In the genomic region with DNA sequence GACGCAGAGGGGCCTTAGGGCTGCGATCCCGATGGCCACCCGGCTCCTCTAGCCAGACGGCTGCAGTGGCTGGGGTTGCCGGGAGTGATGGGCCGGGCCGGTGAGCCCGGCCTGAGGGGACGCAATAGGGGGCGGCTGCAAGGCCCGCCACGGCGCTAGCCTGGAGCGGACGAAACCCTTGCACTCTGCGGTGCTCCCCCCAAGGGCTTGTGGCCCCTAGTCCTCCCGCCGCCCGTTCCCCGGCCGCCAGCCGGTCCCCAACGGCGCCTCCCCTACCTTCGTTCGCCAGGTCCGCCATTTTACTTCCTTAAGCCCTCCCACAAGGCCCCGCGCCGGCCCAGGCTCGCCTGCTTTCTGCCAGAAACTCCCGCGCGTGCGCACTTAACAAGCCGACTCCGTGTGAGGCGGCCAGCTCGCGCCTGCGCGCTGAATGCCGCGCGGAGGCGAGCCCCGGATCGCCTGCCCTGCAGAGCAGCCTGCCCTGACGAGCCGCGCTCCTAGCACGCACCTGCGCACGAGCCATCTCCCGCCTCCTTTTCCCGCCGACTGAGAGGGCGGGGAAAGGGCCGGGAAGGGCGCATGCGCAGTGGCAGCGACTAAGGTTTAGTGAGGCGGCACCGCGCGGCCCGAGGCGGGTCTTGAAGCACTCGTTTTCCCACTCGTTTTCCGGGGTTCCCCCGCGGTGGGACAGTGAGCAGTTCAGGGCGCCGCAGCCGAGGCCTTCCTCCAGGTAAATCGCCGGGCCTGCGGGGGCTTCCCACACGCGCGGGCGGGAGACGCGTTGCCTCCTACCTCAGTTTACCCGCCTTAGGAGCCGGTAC, we compare ENCODE assay signal across 1 cellular context.
TF ChIP-seq lines count a peak whose summit lies in the region.

A gene with protein sequence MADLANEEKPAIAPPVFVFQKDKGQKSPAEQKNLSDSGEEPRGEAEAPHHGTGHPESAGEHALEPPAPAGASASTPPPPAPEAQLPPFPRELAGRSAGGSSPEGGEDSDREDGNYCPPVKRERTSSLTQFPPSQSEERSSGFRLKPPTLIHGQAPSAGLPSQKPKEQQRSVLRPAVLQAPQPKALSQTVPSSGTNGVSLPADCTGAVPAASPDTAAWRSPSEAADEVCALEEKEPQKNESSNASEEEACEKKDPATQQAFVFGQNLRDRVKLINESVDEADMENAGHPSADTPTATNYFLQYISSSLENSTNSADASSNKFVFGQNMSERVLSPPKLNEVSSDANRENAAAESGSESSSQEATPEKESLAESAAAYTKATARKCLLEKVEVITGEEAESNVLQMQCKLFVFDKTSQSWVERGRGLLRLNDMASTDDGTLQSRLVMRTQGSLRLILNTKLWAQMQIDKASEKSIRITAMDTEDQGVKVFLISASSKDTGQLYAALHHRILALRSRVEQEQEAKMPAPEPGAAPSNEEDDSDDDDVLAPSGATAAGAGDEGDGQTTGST (minus strand): TSS at position 356 of the 821 bp plus-strand sequence. CDS start 58 bp downstream, at position 298.

TF ChIP-seq in HepG2, 621 proteins besides CTCF, POLR2A, EP300 and RAD21 (continued from another document and continues in another):
- TF ChIP-seq FOSL1 (CRISPR knock-in tag; IDR thresholded peaks at IDR 0.05; ENCODE audit: borderline replicate concordance) (peak; percentile 84), ZNF720 (CRISPR knock-in tag; IDR thresholded peaks at IDR 0.05) (peak; percentile 99), REL (CRISPR knock-in tag; conservative IDR thresholded peaks at IDR 0.05) (peak; percentile 100), ZNF761 (CRISPR knock-in tag; conservative IDR thresholded peaks at IDR 0.05) (peak; percentile 100), EHMT2 (IDR thresholded peaks at IDR 0.05; ENCODE audit: borderline replicate concordance, low read depth, low read length) (no peak), ARID2 (CRISPR knock-in tag; IDR thresholded peaks at IDR 0.05; ENCODE audit: borderline replicate concordance) (peak; percentile 100), NR2C2 (CRISPR knock-in tag; IDR thresholded peaks at IDR 0.05; ENCODE audit: borderline replicate concordance) (peak; percentile 71), KLF13 (CRISPR knock-in tag; IDR thresholded peaks at IDR 0.05) (peak; percentile 99), ZNF737 (CRISPR knock-in tag; IDR thresholded peaks at IDR 0.05; ENCODE audit: borderline replicate concordance) (peak; percentile 85; the same call in 1 of the 2 replicates), ZNF484 (CRISPR knock-in tag; IDR thresholded peaks at IDR 0.05; ENCODE audit: borderline replicate concordance, low read depth) (peak; percentile 99; the same call in 1 of the 2 replicates), FOSL2 (CRISPR knock-in tag; IDR thresholded peaks at IDR 0.05) (peak; percentile 78), ZNF776 (CRISPR knock-in tag; IDR thresholded peaks at IDR 0.05) (peak; percentile 100), PRPF4 (IDR thresholded peaks at IDR 0.05; ENCODE audit: low read depth, low read length, poor library complexity, severe bottlenecking) (no peak), ATF7 (IDR thresholded peaks at IDR 0.05) (no peak), ATF7 (CRISPR knock-in tag; IDR thresholded peaks at IDR 0.05) (peak; percentile 99), CAMTA2 (CRISPR knock-in tag; IDR thresholded peaks at IDR 0.05; ENCODE audit: borderline replicate concordance) (peak; percentile 98), KMT2B (CRISPR knock-in tag; IDR thresholded peaks at IDR 0.05) (peak; percentile 99), GATAD1 (CRISPR knock-in tag; IDR thresholded peaks at IDR 0.05) (peak; percentile 87), XRCC5 (optimal IDR thresholded peaks at IDR 0.05; ENCODE audit: low read length) (no peak), FOXP1 (IDR thresholded peaks at IDR 0.05) (no peak), FOXP1 (CRISPR knock-in tag; IDR thresholded peaks at IDR 0.05) (peak; percentile 31; the same call in 1 of the 2 replicates), ZNF775 (CRISPR knock-in tag; IDR thresholded peaks at IDR 0.05; ENCODE audit: borderline replicate concordance) (peak; percentile 99), POGZ (CRISPR knock-in tag; IDR thresholded peaks at IDR 0.05) (no peak; the same call in 1 of the 2 replicates), ZNF772 (CRISPR knock-in tag; IDR thresholded peaks at IDR 0.05) (peak; percentile 100), MIXL1 (CRISPR knock-in tag; IDR thresholded peaks at IDR 0.05) (peak; percentile 99), ZNF264 (CRISPR knock-in tag; IDR thresholded peaks at IDR 0.05) (peak; percentile 99), HNF4A (CRISPR knock-in tag; IDR thresholded peaks at IDR 0.05) (peak; percentile 44; the same call in 1 of the 2 replicates), HNRNPK (IDR thresholded peaks at IDR 0.05; ENCODE audit: low read depth, low read length, poor library complexity, severe bottlenecking) (peak; percentile 39), TAF1 (CRISPR knock-in tag; IDR thresholded peaks at IDR 0.05) (peak; percentile 99), GATA4 (IDR thresholded peaks at IDR 0.05; ENCODE audit: borderline replicate concordance, low read depth) (no peak), CENPT (CRISPR knock-in tag; IDR thresholded peaks at IDR 0.05; ENCODE audit: low read depth) (peak; percentile 100), ZNF891 (CRISPR knock-in tag; IDR thresholded peaks at IDR 0.05) (peak; percentile 100), CHCHD3 (CRISPR knock-in tag; IDR thresholded peaks at IDR 0.05) (peak; percentile 98)
- TF ChIP-seq, protein P1, sequence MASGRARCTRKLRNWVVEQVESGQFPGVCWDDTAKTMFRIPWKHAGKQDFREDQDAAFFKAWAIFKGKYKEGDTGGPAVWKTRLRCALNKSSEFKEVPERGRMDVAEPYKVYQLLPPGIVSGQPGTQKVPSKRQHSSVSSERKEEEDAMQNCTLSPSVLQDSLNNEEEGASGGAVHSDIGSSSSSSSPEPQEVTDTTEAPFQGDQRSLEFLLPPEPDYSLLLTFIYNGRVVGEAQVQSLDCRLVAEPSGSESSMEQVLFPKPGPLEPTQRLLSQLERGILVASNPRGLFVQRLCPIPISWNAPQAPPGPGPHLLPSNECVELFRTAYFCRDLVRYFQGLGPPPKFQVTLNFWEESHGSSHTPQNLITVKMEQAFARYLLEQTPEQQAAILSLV (CRISPR knock-in tag; IDR thresholded peaks at IDR 0.05; ENCODE audit: borderline replicate concordance): peak; percentile 100
- TF ChIP-seq, protein P2, sequence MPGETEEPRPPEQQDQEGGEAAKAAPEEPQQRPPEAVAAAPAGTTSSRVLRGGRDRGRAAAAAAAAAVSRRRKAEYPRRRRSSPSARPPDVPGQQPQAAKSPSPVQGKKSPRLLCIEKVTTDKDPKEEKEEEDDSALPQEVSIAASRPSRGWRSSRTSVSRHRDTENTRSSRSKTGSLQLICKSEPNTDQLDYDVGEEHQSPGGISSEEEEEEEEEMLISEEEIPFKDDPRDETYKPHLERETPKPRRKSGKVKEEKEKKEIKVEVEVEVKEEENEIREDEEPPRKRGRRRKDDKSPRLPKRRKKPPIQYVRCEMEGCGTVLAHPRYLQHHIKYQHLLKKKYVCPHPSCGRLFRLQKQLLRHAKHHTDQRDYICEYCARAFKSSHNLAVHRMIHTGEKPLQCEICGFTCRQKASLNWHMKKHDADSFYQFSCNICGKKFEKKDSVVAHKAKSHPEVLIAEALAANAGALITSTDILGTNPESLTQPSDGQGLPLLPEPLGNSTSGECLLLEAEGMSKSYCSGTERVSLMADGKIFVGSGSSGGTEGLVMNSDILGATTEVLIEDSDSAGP (CRISPR knock-in tag; IDR thresholded peaks at IDR 0.05; ENCODE audit: borderline replicate concordance): peak; percentile 97
- TF ChIP-seq, protein P3, sequence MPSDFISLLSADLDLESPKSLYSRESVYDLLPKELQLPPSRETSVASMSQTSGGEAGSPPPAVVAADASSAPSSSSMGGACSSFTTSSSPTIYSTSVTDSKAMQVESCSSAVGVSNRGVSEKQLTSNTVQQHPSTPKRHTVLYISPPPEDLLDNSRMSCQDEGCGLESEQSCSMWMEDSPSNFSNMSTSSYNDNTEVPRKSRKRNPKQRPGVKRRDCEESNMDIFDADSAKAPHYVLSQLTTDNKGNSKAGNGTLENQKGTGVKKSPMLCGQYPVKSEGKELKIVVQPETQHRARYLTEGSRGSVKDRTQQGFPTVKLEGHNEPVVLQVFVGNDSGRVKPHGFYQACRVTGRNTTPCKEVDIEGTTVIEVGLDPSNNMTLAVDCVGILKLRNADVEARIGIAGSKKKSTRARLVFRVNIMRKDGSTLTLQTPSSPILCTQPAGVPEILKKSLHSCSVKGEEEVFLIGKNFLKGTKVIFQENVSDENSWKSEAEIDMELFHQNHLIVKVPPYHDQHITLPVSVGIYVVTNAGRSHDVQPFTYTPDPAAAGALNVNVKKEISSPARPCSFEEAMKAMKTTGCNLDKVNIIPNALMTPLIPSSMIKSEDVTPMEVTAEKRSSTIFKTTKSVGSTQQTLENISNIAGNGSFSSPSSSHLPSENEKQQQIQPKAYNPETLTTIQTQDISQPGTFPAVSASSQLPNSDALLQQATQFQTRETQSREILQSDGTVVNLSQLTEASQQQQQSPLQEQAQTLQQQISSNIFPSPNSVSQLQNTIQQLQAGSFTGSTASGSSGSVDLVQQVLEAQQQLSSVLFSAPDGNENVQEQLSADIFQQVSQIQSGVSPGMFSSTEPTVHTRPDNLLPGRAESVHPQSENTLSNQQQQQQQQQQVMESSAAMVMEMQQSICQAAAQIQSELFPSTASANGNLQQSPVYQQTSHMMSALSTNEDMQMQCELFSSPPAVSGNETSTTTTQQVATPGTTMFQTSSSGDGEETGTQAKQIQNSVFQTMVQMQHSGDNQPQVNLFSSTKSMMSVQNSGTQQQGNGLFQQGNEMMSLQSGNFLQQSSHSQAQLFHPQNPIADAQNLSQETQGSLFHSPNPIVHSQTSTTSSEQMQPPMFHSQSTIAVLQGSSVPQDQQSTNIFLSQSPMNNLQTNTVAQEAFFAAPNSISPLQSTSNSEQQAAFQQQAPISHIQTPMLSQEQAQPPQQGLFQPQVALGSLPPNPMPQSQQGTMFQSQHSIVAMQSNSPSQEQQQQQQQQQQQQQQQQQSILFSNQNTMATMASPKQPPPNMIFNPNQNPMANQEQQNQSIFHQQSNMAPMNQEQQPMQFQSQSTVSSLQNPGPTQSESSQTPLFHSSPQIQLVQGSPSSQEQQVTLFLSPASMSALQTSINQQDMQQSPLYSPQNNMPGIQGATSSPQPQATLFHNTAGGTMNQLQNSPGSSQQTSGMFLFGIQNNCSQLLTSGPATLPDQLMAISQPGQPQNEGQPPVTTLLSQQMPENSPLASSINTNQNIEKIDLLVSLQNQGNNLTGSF (CRISPR knock-in tag; IDR thresholded peaks at IDR 0.05): peak; percentile 100
- TF ChIP-seq, protein P4, sequence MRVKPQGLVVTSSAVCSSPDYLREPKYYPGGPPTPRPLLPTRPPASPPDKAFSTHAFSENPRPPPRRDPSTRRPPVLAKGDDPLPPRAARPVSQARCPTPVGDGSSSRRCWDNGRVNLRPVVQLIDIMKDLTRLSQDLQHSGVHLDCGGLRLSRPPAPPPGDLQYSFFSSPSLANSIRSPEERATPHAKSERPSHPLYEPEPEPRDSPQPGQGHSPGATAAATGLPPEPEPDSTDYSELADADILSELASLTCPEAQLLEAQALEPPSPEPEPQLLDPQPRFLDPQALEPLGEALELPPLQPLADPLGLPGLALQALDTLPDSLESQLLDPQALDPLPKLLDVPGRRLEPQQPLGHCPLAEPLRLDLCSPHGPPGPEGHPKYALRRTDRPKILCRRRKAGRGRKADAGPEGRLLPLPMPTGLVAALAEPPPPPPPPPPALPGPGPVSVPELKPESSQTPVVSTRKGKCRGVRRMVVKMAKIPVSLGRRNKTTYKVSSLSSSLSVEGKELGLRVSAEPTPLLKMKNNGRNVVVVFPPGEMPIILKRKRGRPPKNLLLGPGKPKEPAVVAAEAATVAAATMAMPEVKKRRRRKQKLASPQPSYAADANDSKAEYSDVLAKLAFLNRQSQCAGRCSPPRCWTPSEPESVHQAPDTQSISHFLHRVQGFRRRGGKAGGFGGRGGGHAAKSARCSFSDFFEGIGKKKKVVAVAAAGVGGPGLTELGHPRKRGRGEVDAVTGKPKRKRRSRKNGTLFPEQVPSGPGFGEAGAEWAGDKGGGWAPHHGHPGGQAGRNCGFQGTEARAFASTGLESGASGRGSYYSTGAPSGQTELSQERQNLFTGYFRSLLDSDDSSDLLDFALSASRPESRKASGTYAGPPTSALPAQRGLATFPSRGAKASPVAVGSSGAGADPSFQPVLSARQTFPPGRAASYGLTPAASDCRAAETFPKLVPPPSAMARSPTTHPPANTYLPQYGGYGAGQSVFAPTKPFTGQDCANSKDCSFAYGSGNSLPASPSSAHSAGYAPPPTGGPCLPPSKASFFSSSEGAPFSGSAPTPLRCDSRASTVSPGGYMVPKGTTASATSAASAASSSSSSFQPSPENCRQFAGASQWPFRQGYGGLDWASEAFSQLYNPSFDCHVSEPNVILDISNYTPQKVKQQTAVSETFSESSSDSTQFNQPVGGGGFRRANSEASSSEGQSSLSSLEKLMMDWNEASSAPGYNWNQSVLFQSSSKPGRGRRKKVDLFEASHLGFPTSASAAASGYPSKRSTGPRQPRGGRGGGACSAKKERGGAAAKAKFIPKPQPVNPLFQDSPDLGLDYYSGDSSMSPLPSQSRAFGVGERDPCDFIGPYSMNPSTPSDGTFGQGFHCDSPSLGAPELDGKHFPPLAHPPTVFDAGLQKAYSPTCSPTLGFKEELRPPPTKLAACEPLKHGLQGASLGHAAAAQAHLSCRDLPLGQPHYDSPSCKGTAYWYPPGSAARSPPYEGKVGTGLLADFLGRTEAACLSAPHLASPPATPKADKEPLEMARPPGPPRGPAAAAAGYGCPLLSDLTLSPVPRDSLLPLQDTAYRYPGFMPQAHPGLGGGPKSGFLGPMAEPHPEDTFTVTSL (CRISPR knock-in tag; IDR thresholded peaks at IDR 0.05; ENCODE audit: borderline replicate concordance): peak; percentile 98
- TF ChIP-seq, protein P5, sequence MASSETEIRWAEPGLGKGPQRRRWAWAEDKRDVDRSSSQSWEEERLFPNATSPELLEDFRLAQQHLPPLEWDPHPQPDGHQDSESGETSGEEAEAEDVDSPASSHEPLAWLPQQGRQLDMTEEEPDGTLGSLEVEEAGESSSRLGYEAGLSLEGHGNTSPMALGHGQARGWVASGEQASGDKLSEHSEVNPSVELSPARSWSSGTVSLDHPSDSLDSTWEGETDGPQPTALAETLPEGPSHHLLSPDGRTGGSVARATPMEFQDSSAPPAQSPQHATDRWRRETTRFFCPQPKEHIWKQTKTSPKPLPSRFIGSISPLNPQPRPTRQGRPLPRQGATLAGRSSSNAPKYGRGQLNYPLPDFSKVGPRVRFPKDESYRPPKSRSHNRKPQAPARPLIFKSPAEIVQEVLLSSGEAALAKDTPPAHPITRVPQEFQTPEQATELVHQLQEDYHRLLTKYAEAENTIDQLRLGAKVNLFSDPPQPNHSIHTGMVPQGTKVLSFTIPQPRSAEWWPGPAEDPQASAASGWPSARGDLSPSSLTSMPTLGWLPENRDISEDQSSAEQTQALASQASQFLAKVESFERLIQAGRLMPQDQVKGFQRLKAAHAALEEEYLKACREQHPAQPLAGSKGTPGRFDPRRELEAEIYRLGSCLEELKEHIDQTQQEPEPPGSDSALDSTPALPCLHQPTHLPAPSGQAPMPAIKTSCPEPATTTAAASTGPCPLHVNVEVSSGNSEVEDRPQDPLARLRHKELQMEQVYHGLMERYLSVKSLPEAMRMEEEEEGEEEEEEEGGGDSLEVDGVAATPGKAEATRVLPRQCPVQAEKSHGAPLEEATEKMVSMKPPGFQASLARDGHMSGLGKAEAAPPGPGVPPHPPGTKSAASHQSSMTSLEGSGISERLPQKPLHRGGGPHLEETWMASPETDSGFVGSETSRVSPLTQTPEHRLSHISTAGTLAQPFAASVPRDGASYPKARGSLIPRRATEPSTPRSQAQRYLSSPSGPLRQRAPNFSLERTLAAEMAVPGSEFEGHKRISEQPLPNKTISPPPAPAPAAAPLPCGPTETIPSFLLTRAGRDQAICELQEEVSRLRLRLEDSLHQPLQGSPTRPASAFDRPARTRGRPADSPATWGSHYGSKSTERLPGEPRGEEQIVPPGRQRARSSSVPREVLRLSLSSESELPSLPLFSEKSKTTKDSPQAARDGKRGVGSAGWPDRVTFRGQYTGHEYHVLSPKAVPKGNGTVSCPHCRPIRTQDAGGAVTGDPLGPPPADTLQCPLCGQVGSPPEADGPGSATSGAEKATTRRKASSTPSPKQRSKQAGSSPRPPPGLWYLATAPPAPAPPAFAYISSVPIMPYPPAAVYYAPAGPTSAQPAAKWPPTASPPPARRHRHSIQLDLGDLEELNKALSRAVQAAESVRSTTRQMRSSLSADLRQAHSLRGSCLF (CRISPR knock-in tag; IDR thresholded peaks at IDR 0.05; ENCODE audit: borderline replicate concordance): peak; percentile 99
